In genomic region chr17:41793749-41794602, GRCh38 we compare ENCODE assay signal across 10 cellular contexts. TPM values are rescaled to one million over a fixed set of nuclear protein-coding genes. Genes with fewer than 3 reads are reported as not detected.
DNase-seq lines count a peak whose midpoint lies in the region; ATAC-seq and TF ChIP-seq lines count a peak whose summit lies in the region.
"Had no signal": no experiment of that assay in that cellular context is flagged by ENCODE, and none has a peak within 500 bp of the region (broad histone marks: within the 10 kb centered on the region; RNA-seq: fewer than 3 reads in every experiment).

No MANE protein-coding gene starts in this region.

- H3K27me3 ChIP-seq in lung (ENCODE audit: control insufficient read depth, insufficient read depth), result no peaks in the 10 kb centered on the region
- H3K27me3 ChIP-seq in transverse colon, result no peaks in the 10 kb centered on the region

- peaks cover 5 to 21% of the 10 kb centered on the region in 2 donors for H3K4me1 ChIP-seq in lung (ENCODE audit: control insufficient read depth in 2 of 2, insufficient read depth in 2 of 2, low read length in 2 of 2)
- H3K4me1 ChIP-seq in transverse colon, result peaks cover 15 to 33% (median 22%) of the 10 kb centered on the region in 4 donors

- no peak for TF ChIP-seq POLR2A in transverse colon (IDR thresholded peaks at IDR 0.05)

- H3K9me3 ChIP-seq in lung (ENCODE audit: control insufficient read depth in 2 of 2, insufficient read depth in 1 of 2, low read length in 1 of 2) (no peaks in the 10 kb centered on the region), transverse colon (no peaks in the 10 kb centered on the region)
- H3K9me3 ChIP-seq: neutrophil had no signal

- peak overlapping the region; percentile 37 for H3K4me3 ChIP-seq in epithelial cell of esophagus (ENCODE audit: low read length)
- no peak overlapping the region for H3K4me3 ChIP-seq in lung
- peak overlapping the region in 1 of 4 donors; percentile 1 for H3K4me3 ChIP-seq in transverse colon

- DNase-seq in NCI-H460 (ENCODE audit: extremely low read depth, low read depth) (peak; percentile 49), epithelial cell of esophagus (ENCODE audit: low read depth) (no peak), lung (ENCODE audit: low spot score) (no peak), transverse colon (no peak), GM10266 (ENCODE audit: extremely low spot score) (no peak), NCI-H446 treated with DMSO at 0.1 percent for 48 hours (lab: John Stamatoyannopoulos, UW) (no peak)
- DNase-seq: NCI-H2081 had no signal

- no peak for ATAC-seq in lung (ENCODE audit: insufficient read depth, low FRiP score)
- ATAC-seq in HG03565 (IDR thresholded peaks at IDR 0.05; ENCODE audit: unreplicated experiment), result no peak
- ATAC-seq in GM18907 (IDR thresholded peaks at IDR 0.05; ENCODE audit: unreplicated experiment), result no peak

- WGBS in lung, 2 donors, result 65 to 75% methylated on average over 15 of the region's 15 CpGs
- WGBS in transverse colon (ENCODE audit: low coverage in 1 of 2), 2 donors, result 54 to 69% methylated on average over 6 to 13 of the region's 15 CpGs

- intact Hi-C loops in transverse colon (cut with DNase I; ENCODE audit: low total_unique reads), result no loop called here

- in situ Hi-C loops in transverse colon (cut with MboI; ENCODE audit: low pct_ligation_motif_present in 1 of 4, low pct_unique_long_range_greater_than_20kb in 1 of 4, low sequenced_read_pairs in 3 of 4), result no loop called here

- TF ChIP-seq EP300 in transverse colon (IDR thresholded peaks at IDR 0.05; ENCODE audit: low read depth), result no peak

- TF ChIP-seq CTCF in epithelial cell of esophagus (IDR thresholded peaks at IDR 0.05; ENCODE audit: insufficient read depth, low read depth, low read length, missing control alignments), result no peak
- TF ChIP-seq CTCF in lung (IDR thresholded peaks at IDR 0.05; ENCODE audit: control extremely low read depth, extremely low read depth), result no peak
- TF ChIP-seq CTCF in transverse colon (IDR thresholded peaks at IDR 0.05), result no peak
- no peak for TF ChIP-seq CTCF in GM10266 (IDR thresholded peaks at IDR 0.05; ENCODE audit: control insufficient read depth, insufficient read depth, low read depth, missing control alignments)

- H3K36me3 ChIP-seq in lung (ENCODE audit: control insufficient read depth in 2 of 2, insufficient read depth in 2 of 2, low read length in 2 of 2), result no peaks in the 10 kb centered on the region
- no peaks in the 10 kb centered on the region for H3K36me3 ChIP-seq in transverse colon
- H3K36me3 ChIP-seq: neutrophil had no signal

- peak overlapping the region; percentile 71 to 89 for H3K27ac ChIP-seq in lung (ENCODE audit: low read depth in 1 of 2, low read length in 1 of 2)
- peak overlapping the region; percentile 76 to 82 (median 81) for H3K27ac ChIP-seq in transverse colon
- H3K27ac ChIP-seq: neutrophil had no signal

RNA-seq across cellular contexts. Expression of gene JUP, which starts 7.5 kb away (rescaled TPM):
- total RNA-seq in NCI-H460 (2014; rRNA removed; shearing (Covaris generic)), result 142 and 158 TPM in 2 replicates
- 111 and 120 TPM in 2 replicates for polyA plus RNA-seq in NCI-H460 (2014; cell fraction: nucleus; rRNA removed)
- total RNA-seq in lung (100 to 1,000 TPM; 118 to 150 TPM), transverse colon (100 to 1,000 TPM; 396 to 595 (median 513) TPM)
- polyA plus RNA-seq in lung, result 10 to 100 TPM; 60.9 to 83.6 TPM

RNA-seq across cellular contexts. Expression of gene P3H4, which starts 17.8 kb away (rescaled TPM):
- total RNA-seq in NCI-H460 (2014; rRNA removed; shearing (Covaris generic)), result 42.9 and 47.7 TPM in 2 replicates
- polyA plus RNA-seq in NCI-H460 (2014; cell fraction: nucleus; rRNA removed), result 72.6 and 110 TPM in 2 replicates
- total RNA-seq in lung (10 to 100 TPM; 12.3 to 13.2 TPM), transverse colon (10 to 100 TPM; 18.7 to 39.6 (median 22.5) TPM)
- 1 to 10 TPM; 6.8 to 9.6 TPM for polyA plus RNA-seq in lung

RNA-seq across cellular contexts. Expression of gene FKBP10, which starts 18.8 kb away (rescaled TPM):
- 264 and 267 TPM in 2 replicates for total RNA-seq in NCI-H460 (2014; rRNA removed; shearing (Covaris generic))
- polyA plus RNA-seq in NCI-H460 (2014; cell fraction: nucleus; rRNA removed), result 1,105 and 1,166 TPM in 2 replicates
- total RNA-seq in lung (10 to 100 TPM; 53.2 to 64.4 TPM), transverse colon (10 to 100 TPM in 3 of 4 donors, 1 to 10 TPM in 1; 7.1 to 61.1 (median 12.6) TPM)
- polyA plus RNA-seq in lung, result 10 to 100 TPM; 32.6 to 43.3 TPM

RNA-seq across cellular contexts. Expression of gene NT5C3B, which starts 42.1 kb away (rescaled TPM):
- 103 and 119 TPM in 2 replicates for total RNA-seq in NCI-H460 (2014; rRNA removed; shearing (Covaris generic))
- polyA plus RNA-seq in NCI-H460 (2014; cell fraction: nucleus; rRNA removed), result 83.9 and 134 TPM in 2 replicates
- total RNA-seq in lung (10 to 100 TPM; 36.5 to 39.4 TPM), transverse colon (10 to 100 TPM in 3 of 4 donors, 1 to 10 TPM in 1; 10.0 to 30.8 (median 24.6) TPM)
- polyA plus RNA-seq in lung, result 10 to 100 TPM; 34.9 to 68.5 TPM

RNA-seq across cellular contexts. Expression of gene KLHL10, which starts 43.6 kb away (rescaled TPM):
- total RNA-seq in NCI-H460 (2014; rRNA removed; shearing (Covaris generic)), result 0.05 TPM in 1 of 2 replicates, not detected in the other
- polyA plus RNA-seq in NCI-H460 (2014; cell fraction: nucleus; rRNA removed), result 1.3 TPM in 1 of 2 replicates, not detected in the other
- total RNA-seq in lung (under 1 TPM in 1 of 2 donors, not detected in 1; 0.09 TPM), transverse colon (under 1 TPM in 1 of 4 donors, not detected in 3; 0.32 TPM)
- under 1 TPM; 0.08 to 0.12 TPM for polyA plus RNA-seq in lung
